Comparison of ENCODE assay signal across 1 cellular context in genomic region chr16:89413811-89414585, GRCh38.
TF ChIP-seq lines count a peak whose summit lies in the region.

No MANE protein-coding gene starts in this region.

TF ChIP-seq in HepG2, 621 proteins besides CTCF, POLR2A, EP300 and RAD21 (continued from another document and continues in another):
- TF ChIP-seq AHDC1 (CRISPR knock-in tag; IDR thresholded peaks at IDR 0.05; ENCODE audit: borderline replicate concordance), result no peak
- TF ChIP-seq ATF7-NPFF (CRISPR knock-in tag; IDR thresholded peaks at IDR 0.05; ENCODE audit: low read depth), result 0 out of 2 replicates have a peak, but pooled peaks have one; percentile 38
- TF ChIP-seq ZSCAN21 (CRISPR knock-in tag; IDR thresholded peaks at IDR 0.05; ENCODE audit: borderline replicate concordance), result no peak
- no peak for TF ChIP-seq PRMT3 (CRISPR knock-in tag; IDR thresholded peaks at IDR 0.05; ENCODE audit: borderline replicate concordance, low read depth)
- TF ChIP-seq IKZF5 (CRISPR knock-in tag; IDR thresholded peaks at IDR 0.05), result no peak
- TF ChIP-seq USF2 (IDR thresholded peaks at IDR 0.05; ENCODE audit: low read depth, low read length), result no peak
- no peak for TF ChIP-seq USF2 (CRISPR knock-in tag; IDR thresholded peaks at IDR 0.05; ENCODE audit: borderline replicate concordance)
- peak; percentile 85 for TF ChIP-seq ZNF629 (CRISPR knock-in tag; conservative IDR thresholded peaks at IDR 0.05)
- TF ChIP-seq NR2F6 (IDR thresholded peaks at IDR 0.05), result peak; percentile 82
- peak; percentile 68; the same call in 1 of the 2 replicates for TF ChIP-seq NR2F6 (CRISPR knock-in tag; IDR thresholded peaks at IDR 0.05)
- no peak for TF ChIP-seq ZNF160 (CRISPR knock-in tag; IDR thresholded peaks at IDR 0.05)
- 0 out of 2 replicates have a peak, but pooled peaks have one; percentile 37 for TF ChIP-seq ZBTB4 (CRISPR knock-in tag; IDR thresholded peaks at IDR 0.05; ENCODE audit: borderline replicate concordance)
- TF ChIP-seq STAG1 (CRISPR knock-in tag; IDR thresholded peaks at IDR 0.05), result no peak
- TF ChIP-seq NR2F2 (IDR thresholded peaks at IDR 0.05; ENCODE audit: borderline replicate concordance, low read depth), result peak; percentile 40; the same call in 1 of the 2 replicates
- peak in 1 of 2 experiments; percentile 72; a peak in 2 of 4 replicates for TF ChIP-seq NR2F1 (CRISPR knock-in tag; IDR thresholded peaks at IDR 0.05)
- TF ChIP-seq HNRNPH1 (optimal IDR thresholded peaks at IDR 0.05; ENCODE audit: low read depth, low read length), result no peak
- no peak for TF ChIP-seq E2F5 (CRISPR knock-in tag; conservative IDR thresholded peaks at IDR 0.05)
- TF ChIP-seq MAX (IDR thresholded peaks at IDR 0.05), result peak; percentile 38; the same call in 1 of the 2 replicates
- no peak for TF ChIP-seq GRHL1 (CRISPR knock-in tag; conservative IDR thresholded peaks at IDR 0.05)
- TF ChIP-seq SAP130 (CRISPR knock-in tag; IDR thresholded peaks at IDR 0.05; ENCODE audit: low read depth), result peak; percentile 59
- peak; percentile 79; the same call in 1 of the 2 replicates for TF ChIP-seq THRA (CRISPR knock-in tag; IDR thresholded peaks at IDR 0.05; ENCODE audit: borderline replicate concordance)
- TF ChIP-seq NFAT5 (CRISPR knock-in tag; IDR thresholded peaks at IDR 0.05), result no peak
- no peak for TF ChIP-seq ZC3H4 (CRISPR knock-in tag; IDR thresholded peaks at IDR 0.05; ENCODE audit: borderline replicate concordance)
- peak; percentile 45; the same call in 1 of the 2 replicates for TF ChIP-seq PBX2 (CRISPR knock-in tag; IDR thresholded peaks at IDR 0.05)
- peak; percentile 81 for TF ChIP-seq AGO2 (optimal IDR thresholded peaks at IDR 0.05; ENCODE audit: low read depth, low read length)
- peak; percentile 47; the same call in 1 of the 3 replicates for TF ChIP-seq MXI1 (IDR thresholded peaks at IDR 0.05; ENCODE audit: borderline replicate concordance, low read depth, low read length)
- TF ChIP-seq GABPB1 (CRISPR knock-in tag; IDR thresholded peaks at IDR 0.05), result 0 out of 2 replicates have a peak, but pooled peaks have one; percentile 26
- TF ChIP-seq ZNF558 (CRISPR knock-in tag; IDR thresholded peaks at IDR 0.05; ENCODE audit: borderline replicate concordance), result no peak
- peak; percentile 29; the same call in 1 of the 2 replicates for TF ChIP-seq RARA (CRISPR knock-in tag; IDR thresholded peaks at IDR 0.05)
